In the genomic region with DNA sequence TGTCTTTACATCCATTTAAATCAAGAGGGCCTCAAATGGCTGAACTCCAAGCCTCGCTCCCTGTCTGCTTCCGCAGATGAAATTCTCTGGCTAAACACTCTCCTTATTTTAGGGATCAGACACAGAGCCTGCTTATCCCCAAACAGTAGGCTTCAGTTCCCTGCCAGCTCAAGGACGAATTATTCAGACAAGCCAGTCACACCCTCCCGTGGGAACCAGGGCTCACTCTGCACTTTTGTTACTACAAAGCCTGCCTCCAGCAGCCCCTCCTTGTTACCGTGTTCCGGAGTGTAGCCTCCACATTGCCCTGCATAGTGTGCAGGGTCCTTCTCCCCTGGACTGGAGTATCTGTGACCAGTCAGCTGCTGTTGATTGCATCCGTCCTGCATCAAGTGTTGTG, we compare ENCODE assay signal across 1 cellular context.
TF ChIP-seq lines count a peak whose summit lies in the region.

No MANE protein-coding gene starts in this region.

TF ChIP-seq in SK-N-SH treated with all-trans-retinoic acid at 6 μM for 48 hours, 23 proteins besides CTCF, POLR2A, EP300 and RAD21 (continued from another document):
- TF ChIP-seq, protein P1, sequence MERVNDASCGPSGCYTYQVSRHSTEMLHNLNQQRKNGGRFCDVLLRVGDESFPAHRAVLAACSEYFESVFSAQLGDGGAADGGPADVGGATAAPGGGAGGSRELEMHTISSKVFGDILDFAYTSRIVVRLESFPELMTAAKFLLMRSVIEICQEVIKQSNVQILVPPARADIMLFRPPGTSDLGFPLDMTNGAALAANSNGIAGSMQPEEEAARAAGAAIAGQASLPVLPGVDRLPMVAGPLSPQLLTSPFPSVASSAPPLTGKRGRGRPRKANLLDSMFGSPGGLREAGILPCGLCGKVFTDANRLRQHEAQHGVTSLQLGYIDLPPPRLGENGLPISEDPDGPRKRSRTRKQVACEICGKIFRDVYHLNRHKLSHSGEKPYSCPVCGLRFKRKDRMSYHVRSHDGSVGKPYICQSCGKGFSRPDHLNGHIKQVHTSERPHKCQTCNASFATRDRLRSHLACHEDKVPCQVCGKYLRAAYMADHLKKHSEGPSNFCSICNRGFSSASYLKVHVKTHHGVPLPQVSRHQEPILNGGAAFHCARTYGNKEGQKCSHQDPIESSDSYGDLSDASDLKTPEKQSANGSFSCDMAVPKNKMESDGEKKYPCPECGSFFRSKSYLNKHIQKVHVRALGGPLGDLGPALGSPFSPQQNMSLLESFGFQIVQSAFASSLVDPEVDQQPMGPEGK (CRISPR knock-in tag; IDR thresholded peaks at IDR 0.05; ENCODE audit: borderline replicate concordance) = no peak
- TF ChIP-seq ARNTL (CRISPR knock-in tag; IDR thresholded peaks at IDR 0.05; ENCODE audit: borderline replicate concordance, low read depth) (no peak), ZFP30 (CRISPR knock-in tag; IDR thresholded peaks at IDR 0.05) (no peak), CSRNP3 (CRISPR knock-in tag; IDR thresholded peaks at IDR 0.05) (no peak), RARB (CRISPR knock-in tag; IDR thresholded peaks at IDR 0.05) (no peak), ZFP3 (CRISPR knock-in tag; IDR thresholded peaks at IDR 0.05) (no peak)
TF ChIP-seq in SK-N-SH treated with all-trans-retinoic acid at 6 μM for 48 hours: peak in this region for 0.
